In genomic region chr3:45002139-45002660, GRCh38 we compare ENCODE assay signal across 1 cellular context.
TF ChIP-seq lines count a peak whose summit lies in the region.

No MANE protein-coding gene starts in this region.

TF ChIP-seq in HepG2, 621 proteins besides CTCF, POLR2A, EP300 and RAD21:
- TF ChIP-seq ZNF607 (CRISPR knock-in tag; IDR thresholded peaks at IDR 0.05; ENCODE audit: borderline replicate concordance) (no peak), ETV6 (CRISPR knock-in tag; conservative IDR thresholded peaks at IDR 0.05) (no peak), PPARG (CRISPR knock-in tag; conservative IDR thresholded peaks at IDR 0.05) (0 out of 2 replicates have a peak, but pooled peaks have one; percentile 18), ZMYM3 (CRISPR knock-in tag; IDR thresholded peaks at IDR 0.05) (no peak), FOXA3 (CRISPR knock-in tag; IDR thresholded peaks at IDR 0.05) (peak; percentile 25; the same call in 1 of the 2 replicates), ZNF451 (CRISPR knock-in tag; IDR thresholded peaks at IDR 0.05) (no peak), ZNF777 (CRISPR knock-in tag; IDR thresholded peaks at IDR 0.05) (no peak), RAD51 (IDR thresholded peaks at IDR 0.05; ENCODE audit: borderline replicate concordance) (no peak), ZKSCAN1 (IDR thresholded peaks at IDR 0.05; ENCODE audit: low read length) (no peak), ZNF775 (CRISPR knock-in tag; IDR thresholded peaks at IDR 0.05; ENCODE audit: borderline replicate concordance) (no peak), CEBPB (IDR thresholded peaks at IDR 0.05; ENCODE audit: borderline replicate concordance, low read depth, low read length) (peak; percentile 37; the same call in 1 of the 2 replicates), CAMTA2 (CRISPR knock-in tag; IDR thresholded peaks at IDR 0.05; ENCODE audit: borderline replicate concordance) (no peak), ZNF441 (CRISPR knock-in tag; IDR thresholded peaks at IDR 0.05; ENCODE audit: borderline replicate concordance) (no peak), DNMT3B (CRISPR knock-in tag; conservative IDR thresholded peaks at IDR 0.05) (no peak), HNF4A (CRISPR knock-in tag; IDR thresholded peaks at IDR 0.05) (0 out of 2 replicates have a peak, but pooled peaks have one; percentile 7), ZFP36L2 (CRISPR knock-in tag; IDR thresholded peaks at IDR 0.05) (no peak), ZMYM2 (CRISPR knock-in tag; IDR thresholded peaks at IDR 0.05) (no peak), GATAD2A (CRISPR knock-in tag; IDR thresholded peaks at IDR 0.05) (peak; percentile 19; the same call in 1 of the 2 replicates), CEBPG (CRISPR knock-in tag; IDR thresholded peaks at IDR 0.05) (no peak), FOXP1 (IDR thresholded peaks at IDR 0.05) (no peak), FOXP1 (CRISPR knock-in tag; IDR thresholded peaks at IDR 0.05) (peak; percentile 22; the same call in 1 of the 2 replicates), ZNF737 (CRISPR knock-in tag; IDR thresholded peaks at IDR 0.05; ENCODE audit: borderline replicate concordance) (no peak), MAFG (CRISPR knock-in tag; IDR thresholded peaks at IDR 0.05) (no peak), ZNF275 (CRISPR knock-in tag; IDR thresholded peaks at IDR 0.05; ENCODE audit: borderline replicate concordance) (no peak), ATF7-NPFF (CRISPR knock-in tag; IDR thresholded peaks at IDR 0.05; ENCODE audit: low read depth) (no peak), RFXANK (CRISPR knock-in tag; IDR thresholded peaks at IDR 0.05) (no peak), PAXIP1 (CRISPR knock-in tag; conservative IDR thresholded peaks at IDR 0.05) (peak; percentile 45; the same call in 1 of the 2 replicates), ZNF776 (CRISPR knock-in tag; IDR thresholded peaks at IDR 0.05) (no peak)
- TF ChIP-seq, protein P1, sequence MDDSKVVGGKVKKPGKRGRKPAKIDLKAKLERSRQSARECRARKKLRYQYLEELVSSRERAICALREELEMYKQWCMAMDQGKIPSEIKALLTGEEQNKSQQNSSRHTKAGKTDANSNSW (CRISPR knock-in tag; IDR thresholded peaks at IDR 0.05; ENCODE audit: borderline replicate concordance): no peak
- TF ChIP-seq, protein P2, sequence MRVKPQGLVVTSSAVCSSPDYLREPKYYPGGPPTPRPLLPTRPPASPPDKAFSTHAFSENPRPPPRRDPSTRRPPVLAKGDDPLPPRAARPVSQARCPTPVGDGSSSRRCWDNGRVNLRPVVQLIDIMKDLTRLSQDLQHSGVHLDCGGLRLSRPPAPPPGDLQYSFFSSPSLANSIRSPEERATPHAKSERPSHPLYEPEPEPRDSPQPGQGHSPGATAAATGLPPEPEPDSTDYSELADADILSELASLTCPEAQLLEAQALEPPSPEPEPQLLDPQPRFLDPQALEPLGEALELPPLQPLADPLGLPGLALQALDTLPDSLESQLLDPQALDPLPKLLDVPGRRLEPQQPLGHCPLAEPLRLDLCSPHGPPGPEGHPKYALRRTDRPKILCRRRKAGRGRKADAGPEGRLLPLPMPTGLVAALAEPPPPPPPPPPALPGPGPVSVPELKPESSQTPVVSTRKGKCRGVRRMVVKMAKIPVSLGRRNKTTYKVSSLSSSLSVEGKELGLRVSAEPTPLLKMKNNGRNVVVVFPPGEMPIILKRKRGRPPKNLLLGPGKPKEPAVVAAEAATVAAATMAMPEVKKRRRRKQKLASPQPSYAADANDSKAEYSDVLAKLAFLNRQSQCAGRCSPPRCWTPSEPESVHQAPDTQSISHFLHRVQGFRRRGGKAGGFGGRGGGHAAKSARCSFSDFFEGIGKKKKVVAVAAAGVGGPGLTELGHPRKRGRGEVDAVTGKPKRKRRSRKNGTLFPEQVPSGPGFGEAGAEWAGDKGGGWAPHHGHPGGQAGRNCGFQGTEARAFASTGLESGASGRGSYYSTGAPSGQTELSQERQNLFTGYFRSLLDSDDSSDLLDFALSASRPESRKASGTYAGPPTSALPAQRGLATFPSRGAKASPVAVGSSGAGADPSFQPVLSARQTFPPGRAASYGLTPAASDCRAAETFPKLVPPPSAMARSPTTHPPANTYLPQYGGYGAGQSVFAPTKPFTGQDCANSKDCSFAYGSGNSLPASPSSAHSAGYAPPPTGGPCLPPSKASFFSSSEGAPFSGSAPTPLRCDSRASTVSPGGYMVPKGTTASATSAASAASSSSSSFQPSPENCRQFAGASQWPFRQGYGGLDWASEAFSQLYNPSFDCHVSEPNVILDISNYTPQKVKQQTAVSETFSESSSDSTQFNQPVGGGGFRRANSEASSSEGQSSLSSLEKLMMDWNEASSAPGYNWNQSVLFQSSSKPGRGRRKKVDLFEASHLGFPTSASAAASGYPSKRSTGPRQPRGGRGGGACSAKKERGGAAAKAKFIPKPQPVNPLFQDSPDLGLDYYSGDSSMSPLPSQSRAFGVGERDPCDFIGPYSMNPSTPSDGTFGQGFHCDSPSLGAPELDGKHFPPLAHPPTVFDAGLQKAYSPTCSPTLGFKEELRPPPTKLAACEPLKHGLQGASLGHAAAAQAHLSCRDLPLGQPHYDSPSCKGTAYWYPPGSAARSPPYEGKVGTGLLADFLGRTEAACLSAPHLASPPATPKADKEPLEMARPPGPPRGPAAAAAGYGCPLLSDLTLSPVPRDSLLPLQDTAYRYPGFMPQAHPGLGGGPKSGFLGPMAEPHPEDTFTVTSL (CRISPR knock-in tag; IDR thresholded peaks at IDR 0.05; ENCODE audit: borderline replicate concordance): peak; percentile 69; the same call in 1 of the 2 replicates
